Comparison of ENCODE assay signal across 14 cellular contexts in genomic region chr9:656918-657583, GRCh38.
DNase-seq lines count a peak whose midpoint lies in the region; ATAC-seq and TF ChIP-seq lines count a peak whose summit lies in the region.
"Had no signal": no experiment of that assay in that cellular context is flagged by ENCODE, and none has a peak within 500 bp of the region (broad histone marks: within the 10 kb centered on the region; RNA-seq: fewer than 3 reads in every experiment).

No MANE protein-coding gene starts in this region.

- peaks cover 3% of the 10 kb centered on the region for H3K4me1 ChIP-seq in RWPE2 (ENCODE audit: insufficient read depth, poor library complexity, severe bottlenecking)

- no peaks in the 10 kb centered on the region for H3K36me3 ChIP-seq in RWPE2 (ENCODE audit: low read depth)
- H3K36me3 ChIP-seq: brain microvascular endothelial cell, stomach had no signal

- peak; percentile 29; the same call in 1 of the 3 replicates for ATAC-seq in RWPE2 (ENCODE audit: low read depth)
- ATAC-seq in HG03039 (IDR thresholded peaks at IDR 0.05; ENCODE audit: unreplicated experiment): no peak
- no peak for ATAC-seq in HG03520 (IDR thresholded peaks at IDR 0.05; ENCODE audit: unreplicated experiment)
- ATAC-seq: CD8-positive, alpha-beta T cell; effector memory CD8-positive, alpha-beta T cell had no signal

- H3K4me3 ChIP-seq in RWPE2 (ENCODE audit: severe bottlenecking): no peak overlapping the region
- H3K4me3 ChIP-seq: stomach had no signal

- TF ChIP-seq CTCF in RWPE2 (IDR thresholded peaks at IDR 0.05; ENCODE audit: poor library complexity, severe bottlenecking): no peak

- no peaks in the 10 kb centered on the region for H3K27me3 ChIP-seq in RWPE2 (ENCODE audit: insufficient read depth, poor library complexity, severe bottlenecking)
- H3K27me3 ChIP-seq: brain microvascular endothelial cell, stomach had no signal

- H3K27ac ChIP-seq in RWPE2 (ENCODE audit: poor library complexity, severe bottlenecking): no peak overlapping the region
- H3K27ac ChIP-seq: brain microvascular endothelial cell had no signal

- H3K9me3 ChIP-seq in RWPE2 (ENCODE audit: severe bottlenecking): no peaks in the 10 kb centered on the region
- H3K9me3 ChIP-seq: stomach had no signal

- DNase-seq in stimulated activated CD4-positive, alpha-beta T cell treated with anti-CD3 and anti-CD28 coated beads, Interleukin-1b, Interleukin-23, amount 100 ng/mL, for 48 hours: peak; percentile 16
- no peak for DNase-seq in stimulated activated CD4-positive, alpha-beta T cell treated with anti-CD3 and anti-CD28 coated beads, Interleukin-4, amount 100 ng/mL, for 4 hours
- DNase-seq in RWPE2 (ENCODE audit: low spot score) (no peak), germinal center (ENCODE audit: low spot score) (peak; percentile 28), T-helper 9 cell (no peak)
- DNase-seq: activated CD4-positive, CD25-positive, alpha-beta regulatory T cell; brain microvascular endothelial cell; CD8-positive, alpha-beta T cell; effector memory CD8-positive, alpha-beta T cell; GF-D8; NCI-H187 treated with DMSO at 0.1 percent for 48 hours; stomach had no signal

Comparison
In these comparisons a context has a peak if more than half of its experiments do, and no peak if none do; other contexts are left out.
1. DNase-seq: peak in stimulated activated CD4-positive, alpha-beta T cell treated with anti-CD3 and anti-CD28 coated beads, Interleukin-1b, Interleukin-23, amount 100 ng/mL, for 48 hours (single experiment) and germinal center (single experiment); none in stimulated activated CD4-positive, alpha-beta T cell treated with anti-CD3 and anti-CD28 coated beads, Interleukin-4, amount 100 ng/mL, for 4 hours (0 of 2), RWPE2 (single experiment) and T-helper 9 cell (single experiment).